ENCODE assay signal across 16 cellular contexts in the genomic region with DNA sequence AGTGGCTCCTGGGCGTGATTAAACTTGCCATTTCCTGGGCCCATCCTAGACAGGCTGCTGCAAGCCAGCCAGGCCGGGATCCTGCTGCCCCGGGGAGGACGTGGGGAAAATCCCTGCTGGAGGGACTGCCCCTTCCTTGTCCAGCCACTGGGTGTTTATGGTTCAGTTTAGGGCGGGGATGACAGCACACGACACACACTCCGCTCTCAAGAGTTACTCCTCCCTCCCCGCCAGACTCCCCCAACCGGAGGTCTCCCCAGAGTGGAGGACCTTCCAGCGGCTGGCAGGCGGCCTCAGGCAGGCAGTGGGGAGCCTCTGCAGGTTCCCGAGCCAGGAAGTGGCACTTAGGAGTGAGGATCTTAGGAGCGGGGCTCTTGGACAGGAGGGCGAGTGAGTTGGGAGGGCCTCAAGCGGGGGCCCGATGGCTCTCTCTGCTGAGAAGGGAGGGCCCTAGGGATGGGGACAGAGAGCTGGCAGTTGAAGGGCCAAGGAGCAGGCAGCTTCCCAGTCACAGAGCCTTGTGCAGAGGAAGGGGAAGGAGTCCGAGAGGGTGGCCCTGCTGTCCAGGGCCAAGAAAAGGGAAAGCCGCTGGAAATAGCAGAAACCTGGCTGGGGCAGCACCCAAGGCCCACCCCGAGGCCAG. TPM values are rescaled to one million over a fixed set of nuclear protein-coding genes. Genes with fewer than 3 reads are reported as not detected.
A peak's percentile ranks its signal among the peaks of the same experiment; 100 is the strongest.
DNase-seq lines count a peak whose midpoint lies in the region; ATAC-seq and TF ChIP-seq lines count a peak whose summit lies in the region.
"Had no signal": no experiment of that assay in that cellular context is flagged by ENCODE, and none has a peak within 500 bp of the region (broad histone marks: within the 10 kb centered on the region; RNA-seq: fewer than 3 reads in every experiment).

No MANE protein-coding gene starts in this region.

- no peak for DNase-seq in CD4-positive, alpha-beta memory T cell
- peak; percentile 6 for DNase-seq in ELR (ENCODE audit: low read depth)
- peak; percentile 8 for DNase-seq in activated naive CD4-positive, alpha-beta T cell treated with anti-CD3 and anti-CD28 coated beads, Interleukin-2, amount 50 U/mL, for 16 hours
- peak; percentile 49 for DNase-seq in lower lobe of right lung
- DNase-seq in mesendoderm = no peak
- no peak for DNase-seq in LoVo (ENCODE audit: low spot score)
- DNase-seq: NCI-H1436, NCI-H748 treated with DMSO at 0.1 percent for 48 hours, nephron progenitor cell, SHP77 treated with DMSO at 0.1 percent for 48 hours had no signal

- no peaks in the 10 kb centered on the region for H3K9me3 ChIP-seq in CD4-positive, alpha-beta memory T cell (ENCODE audit: control insufficient read depth in 1 of 2, low read length in 2 of 2)
- H3K9me3 ChIP-seq in lower lobe of right lung = no peaks in the 10 kb centered on the region

- peaks cover 2 to 12% of the 10 kb centered on the region in 2 donors for H3K36me3 Mint-ChIP-seq in CD4-positive, alpha-beta memory T cell

- H3K27ac Mint-ChIP-seq in CD4-positive, alpha-beta memory T cell = peak overlapping the region in 5 of 7 donors; percentile 40 to 75 (median 57)
- H3K27ac Mint-ChIP-seq: nephron progenitor cell, type B pancreatic cell had no signal

- H3K4me2 ChIP-seq in mesendoderm (ENCODE audit: low read length) = no peak overlapping the region
- H3K4me2 ChIP-seq: smooth muscle cell had no signal

- H2BK15ac ChIP-seq in mesendoderm (replicated peaks; ENCODE audit: low read depth) = no peak overlapping the region

- no peak overlapping the region for H3K4ac ChIP-seq in mesendoderm (ENCODE audit: low read depth, low read length)

- no peak overlapping the region for H3K23ac ChIP-seq in mesendoderm (ENCODE audit: low read length)

- H2AK5ac ChIP-seq in mesendoderm (ENCODE audit: low read length) = no peak overlapping the region

- H3K27ac ChIP-seq in CD4-positive, alpha-beta memory T cell (ENCODE audit: low read depth, low read length) = no peak overlapping the region
- H3K27ac ChIP-seq in lower lobe of right lung = no peak overlapping the region
- no peak overlapping the region for H3K27ac ChIP-seq in mesendoderm (ENCODE audit: low read depth, low read length)
- H3K27ac ChIP-seq: coronary artery had no signal

- no peak overlapping the region for H2BK120ac ChIP-seq in mesendoderm (ENCODE audit: low read depth, low read length)

- no peak overlapping the region for H3K4me3 ChIP-seq in CD4-positive, alpha-beta memory T cell (ENCODE audit: low read length in 2 of 2)
- H3K4me3 ChIP-seq in lower lobe of right lung = no peak overlapping the region
- no peak overlapping the region for H3K4me3 ChIP-seq in mesendoderm (ENCODE audit: low read length)
- H3K4me3 ChIP-seq: coronary artery, smooth muscle cell had no signal

- no peaks in the 10 kb centered on the region for H3K79me2 ChIP-seq in mesendoderm (ENCODE audit: control insufficient read depth, insufficient read depth, low read length)

- H2BK5ac ChIP-seq in mesendoderm (ENCODE audit: low read length) = no peak overlapping the region

- H3K4me1 ChIP-seq in CD4-positive, alpha-beta memory T cell (ENCODE audit: insufficient read depth, low read length) = peaks cover 45% of the 10 kb centered on the region
- peaks cover 27% of the 10 kb centered on the region for H3K4me1 ChIP-seq in lower lobe of right lung
- H3K4me1 ChIP-seq in mesendoderm (ENCODE audit: control insufficient read depth, low read depth, low read length) = no peaks in the 10 kb centered on the region

- H4K8ac ChIP-seq in mesendoderm (ENCODE audit: low read depth, low read length) = no peak overlapping the region

- H3K9ac ChIP-seq in mesendoderm (ENCODE audit: low read length) = no peak overlapping the region

- no peaks in the 10 kb centered on the region for H3K36me3 ChIP-seq in CD4-positive, alpha-beta memory T cell (ENCODE audit: insufficient read depth, low read length)
- no peaks in the 10 kb centered on the region for H3K36me3 ChIP-seq in lower lobe of right lung
- H3K36me3 ChIP-seq in mesendoderm (ENCODE audit: control insufficient read depth, insufficient read depth, low read length) = no peaks in the 10 kb centered on the region

- H3K9me3 Mint-ChIP-seq in CD4-positive, alpha-beta memory T cell = peaks cover 0 to 8% (median 0%) of the 10 kb centered on the region in 8 donors
- H3K9me3 Mint-ChIP-seq: type B pancreatic cell had no signal

- no CpG with 5 or more reads among the region's 19 CpGs for WGBS in mesendoderm (ENCODE audit: extremely low coverage, insufficient coverage, low lambda C conversion rate)

- H3K4me3 Mint-ChIP-seq in CD4-positive, alpha-beta memory T cell = peak overlapping the region in 1 of 8 donors; percentile 24
- H3K4me3 Mint-ChIP-seq: nephron progenitor cell, type B pancreatic cell had no signal

- H3K79me1 ChIP-seq in mesendoderm (ENCODE audit: low read length) = no peaks in the 10 kb centered on the region

- no peaks in the 10 kb centered on the region for H3K27me3 ChIP-seq in CD4-positive, alpha-beta memory T cell (ENCODE audit: insufficient read depth, low read length)
- H3K27me3 ChIP-seq in lower lobe of right lung (ENCODE audit: low read depth) (no peaks in the 10 kb centered on the region), mesendoderm (ENCODE audit: insufficient read depth, low read length, poor library complexity) (no peaks in the 10 kb centered on the region)

- intact Hi-C loops in CD4-positive, alpha-beta memory T cell (cut with micrococcal nuclease) = loop anchor here (2.0 kb wide), 1 partner anchor 33 kb away; a partner anchor contains a TSS
- intact Hi-C loops in lower lobe of right lung (cut with DNase I) = no loop called here

- no peak overlapping the region for H3K56ac ChIP-seq in mesendoderm (ENCODE audit: low read length)

- H3K27me3 Mint-ChIP-seq in CD4-positive, alpha-beta memory T cell = no peaks in the 10 kb centered on the region
- H3K27me3 Mint-ChIP-seq: type B pancreatic cell had no signal

- POLR2A ChIA-PET in CD4-positive, alpha-beta memory T cell (lab: Charles Lee; ENCODE audit: partially characterized antibody) = interaction anchor here (3.5 kb wide), 1 partner anchor 53 kb away, joined by 34 read pairs; no protein-coding TSS in a partner anchor

- no peak overlapping the region for H4K5ac ChIP-seq in mesendoderm (ENCODE audit: low read length)

- H3K4me1 Mint-ChIP-seq in CD4-positive, alpha-beta memory T cell = peaks cover 20 to 45% (median 24%) of the 10 kb centered on the region in 4 donors

- CTCF ChIA-PET in CD4-positive, alpha-beta memory T cell (lab: Charles Lee; ENCODE audit: partially characterized antibody) = interaction anchor here (1.4 kb wide), 1 partner anchor 105 kb away, joined by 3 read pairs; no protein-coding TSS in a partner anchor

- ATAC-seq in lower lobe of right lung (peak; percentile 57 to 72), HG03196 (IDR thresholded peaks at IDR 0.05; ENCODE audit: unreplicated experiment) (no peak), HG03097 (IDR thresholded peaks at IDR 0.05; ENCODE audit: low FRiP score, unreplicated experiment) (no peak)
- ATAC-seq: HCT116 had no signal

- H3K18ac ChIP-seq in mesendoderm (ENCODE audit: low read length) = no peak overlapping the region

- TF ChIP-seq CTCF in lower lobe of right lung (IDR thresholded peaks at IDR 0.05) = no peak

RNA-seq across cellular contexts. Expression of a gene that starts 5.7 kb away (rescaled TPM):
- total RNA-seq in CD4-positive, alpha-beta memory T cell = 1 to 10 TPM; 6.3 to 6.8 TPM
- polyA plus RNA-seq in CD4-positive, alpha-beta memory T cell = 1 to 10 TPM in 1 of 2 donors, under 1 TPM in 1; 0.71 to 1.3 TPM
- 4.7 TPM for total RNA-seq in lower lobe of right lung
- 0.10 TPM for polyA plus RNA-seq in mesendoderm (2013, experiment 1 of 2)
- polyA plus RNA-seq in mesendoderm (2013, experiment 2 of 2) = 0.13 TPM

RNA-seq across cellular contexts. Expression of a gene that starts 33.1 kb away (rescaled TPM):
- 10 to 100 TPM; 80.6 to 83.0 TPM for total RNA-seq in CD4-positive, alpha-beta memory T cell
- polyA plus RNA-seq in CD4-positive, alpha-beta memory T cell = 10 to 100 TPM in 1 of 2 donors, 1 to 10 TPM in 1; 9.9 to 18.7 TPM
- 37.2 TPM for total RNA-seq in lower lobe of right lung
- polyA plus RNA-seq in mesendoderm (2013, experiment 1 of 2) = 11.8 TPM
- polyA plus RNA-seq in mesendoderm (2013, experiment 2 of 2) = 11.6 TPM

RNA-seq across cellular contexts. Expression of a gene that starts 51.3 kb away (rescaled TPM):
- total RNA-seq in CD4-positive, alpha-beta memory T cell = 100 to 1,000 TPM; 140 to 145 TPM
- 100 to 1,000 TPM in 1 of 2 donors, 10 to 100 TPM in 1; 13.6 to 100 TPM for polyA plus RNA-seq in CD4-positive, alpha-beta memory T cell
- total RNA-seq in lower lobe of right lung = 102 TPM
- 5.8 TPM for polyA plus RNA-seq in mesendoderm (2013, experiment 1 of 2)
- polyA plus RNA-seq in mesendoderm (2013, experiment 2 of 2) = 5.3 TPM

RNA-seq across cellular contexts. Expression of a gene that starts 59.5 kb away (rescaled TPM):
- 10 to 100 TPM; 16.3 to 19.4 TPM for total RNA-seq in CD4-positive, alpha-beta memory T cell
- polyA plus RNA-seq in CD4-positive, alpha-beta memory T cell = 10 to 100 TPM; 18.2 to 18.5 TPM
- total RNA-seq in lower lobe of right lung = 5.7 TPM
- 1.6 TPM for polyA plus RNA-seq in mesendoderm (2013, experiment 1 of 2)
- polyA plus RNA-seq in mesendoderm (2013, experiment 2 of 2) = 1.6 TPM

Comparison
In these comparisons a context has a peak if more than half of its experiments do, and no peak if none do; other contexts are left out.
1. DNase-seq: peak in ELR (single experiment), activated naive CD4-positive, alpha-beta T cell treated with anti-CD3 and anti-CD28 coated beads, Interleukin-2, amount 50 U/mL, for 16 hours (single experiment) and lower lobe of right lung (single experiment); none in CD4-positive, alpha-beta memory T cell (0 of 5), mesendoderm (single experiment) and LoVo (single experiment).
2. ATAC-seq: peak in lower lobe of right lung (2 of 2); none in HG03196 (single experiment) and HG03097 (single experiment).